Comparison of ENCODE assay signal across 10 cellular contexts in genomic region chr6:21005816-21006553, GRCh38.
A peak's percentile ranks its signal among the peaks of the same experiment; 100 is the strongest.
DNase-seq lines count a peak whose midpoint lies in the region; ATAC-seq, FAIRE-seq and TF ChIP-seq lines count a peak whose summit lies in the region.
"Had no signal": no experiment of that assay in that cellular context is flagged by ENCODE, and none has a peak within 500 bp of the region (broad histone marks: within the 10 kb centered on the region; RNA-seq: fewer than 3 reads in every experiment).

No MANE protein-coding gene starts in this region.

- no peaks in the 10 kb centered on the region for H3K9me2 ChIP-seq in PC-9 (ENCODE audit: insufficient read depth)

- H3K4me1 Mint-ChIP-seq in T-helper 2 cell treated with Interferon-gamma antibody and Interleukin-4, amounts not matched to agents 5 μg/mL and 100 μg/mL, for 36 hours (ENCODE audit: low read depth), result no peaks in the 10 kb centered on the region

- peak; percentile 39 to 48; a peak in 2 of 5 replicates for TF ChIP-seq EP300 in A549 (IDR thresholded peaks at IDR 0.05)

- TF ChIP-seq CTCF in A549 (IDR thresholded peaks at IDR 0.05), result no peak
- TF ChIP-seq CTCF in PC-9 (conservative IDR thresholded peaks at IDR 0.05), result no peak
- no peak for TF ChIP-seq CTCF in fibroblast of lung (conservative IDR thresholded peaks at IDR 0.05 in 1 of 2, IDR thresholded peaks at IDR 0.05 in 1 of 2; ENCODE audit: low read depth in 1 of 2, low read length in 2 of 2)

- CTCF ChIA-PET in A549 (lab: Yijun Ruan, JAX), result no interaction called here
- CTCF ChIA-PET in PC-9 (lab: Charles Lee), result no interaction called here

- no peaks in the 10 kb centered on the region for H4K20me1 ChIP-seq in PC-9 (ENCODE audit: insufficient read depth)
- no peaks in the 10 kb centered on the region for H4K20me1 ChIP-seq in fibroblast of lung (ENCODE audit: control insufficient read depth, extremely low read depth, insufficient read depth, low read length)

- H3K9ac ChIP-seq in fibroblast of lung (ENCODE audit: insufficient read depth, low read length), result no peak overlapping the region

- peak overlapping the region; percentile 68 to 81; a peak in 5 of 6 replicates for H3K27ac ChIP-seq in A549
- peak overlapping the region; percentile 36 for H3K27ac ChIP-seq in PC-9
- no peak overlapping the region for H3K27ac ChIP-seq in fibroblast of lung (ENCODE audit: insufficient read depth, low read length)

- H3K27me3 Mint-ChIP-seq in T-helper 2 cell treated with Interferon-gamma antibody and Interleukin-4, amounts not matched to agents 5 μg/mL and 100 μg/mL, for 36 hours (ENCODE audit: low read depth), result no peaks in the 10 kb centered on the region
- H3K27me3 Mint-ChIP-seq: dendritic cell treated with granulocyte-macrophage colony-stimulating factor and Interleukin-4, amounts not matched to agents 40 ng/mL and 50 ng/mL, for 4 days had no signal

- no peak overlapping the region for H3K4me3 Mint-ChIP-seq in T-helper 2 cell treated with Interferon-gamma antibody and Interleukin-4, amounts not matched to agents 5 μg/mL and 100 μg/mL, for 36 hours
- H3K4me3 Mint-ChIP-seq: dendritic cell treated with granulocyte-macrophage colony-stimulating factor and Interleukin-4, amounts not matched to agents 40 ng/mL and 50 ng/mL, for 4 days had no signal

- FAIRE-seq in A549 (lab: Jason Lieb, UNC), result no peak

- H2AFZ ChIP-seq in PC-9 (no peak overlapping the region), fibroblast of lung (ENCODE audit: low read length) (no peak overlapping the region)

- no peak overlapping the region for H3K4me3 ChIP-seq in A549
- H3K4me3 ChIP-seq in PC-9, result no peak overlapping the region
- no peak overlapping the region for H3K4me3 ChIP-seq in fibroblast of lung (replicated peaks in 1 of 4; ENCODE audit: control extremely low read depth in 1 of 4, insufficient read depth in 1 of 4, low read depth in 3 of 4, low read length in 4 of 4)

- H3K9me3 Mint-ChIP-seq in T-helper 2 cell treated with Interferon-gamma antibody and Interleukin-4, amounts not matched to agents 5 μg/mL and 100 μg/mL, for 36 hours, result peaks cover 3% of the 10 kb centered on the region
- H3K9me3 Mint-ChIP-seq: dendritic cell treated with granulocyte-macrophage colony-stimulating factor and Interleukin-4, amounts not matched to agents 40 ng/mL and 50 ng/mL, for 4 days had no signal

- DNase-seq in A549 (ENCODE audit: low read depth in 1 of 2, low spot score in 1 of 2), result peak; percentile 30 to 77
- peak; percentile 11 to 75 for DNase-seq in PC-9
- peak; percentile 90 to 93 for DNase-seq in fibroblast of lung (ENCODE audit: low read depth in 2 of 2)
- DNase-seq in T-helper 2 cell treated with Interferon-gamma antibody and Interleukin-4, amounts not matched to agents 5 μg/mL and 100 μg/mL, for 36 hours (ENCODE audit: low spot score), result no peak
- no peak for DNase-seq in NCI-H526 treated with DMSO at 0.1 percent for 48 hours (lab: John Stamatoyannopoulos, UW)
- DNase-seq: C1 segment of cervical spinal cord had no signal

- H3F3A ChIP-seq in PC-9 (ENCODE audit: insufficient read depth, low read depth), result peaks cover 9% of the 10 kb centered on the region; the same call in 1 of the 2 replicates

- no peak overlapping the region for H3K27ac Mint-ChIP-seq in T-helper 2 cell treated with Interferon-gamma antibody and Interleukin-4, amounts not matched to agents 5 μg/mL and 100 μg/mL, for 36 hours
- H3K27ac Mint-ChIP-seq: dendritic cell treated with granulocyte-macrophage colony-stimulating factor and Interleukin-4, amounts not matched to agents 40 ng/mL and 50 ng/mL, for 4 days had no signal

- POLR2A ChIA-PET in A549 (lab: Yijun Ruan, JAX), result no interaction called here
- POLR2A ChIA-PET in PC-9 (lab: Charles Lee; ENCODE audit: unreplicated experiment), result interaction anchor here (0.7 kb wide), 1 partner anchor 128 kb away, joined by 5 read pairs; no protein-coding TSS in a partner anchor

- H3K9me3 ChIP-seq in A549, result no peaks in the 10 kb centered on the region
- no peaks in the 10 kb centered on the region for H3K9me3 ChIP-seq in PC-9 (ENCODE audit: insufficient read depth, low read depth)
- H3K9me3 ChIP-seq in fibroblast of lung (ENCODE audit: control insufficient read depth, insufficient read depth, low read depth, low read length), result no peaks in the 10 kb centered on the region

- no peak for TF ChIP-seq POLR2A in A549 (IDR thresholded peaks at IDR 0.05; ENCODE audit: low read length)

- H3K4me1 ChIP-seq in A549 (peaks cover 33% of the 10 kb centered on the region), PC-9 (replicated peaks; ENCODE audit: insufficient read depth) (peaks cover 23% of the 10 kb centered on the region), fibroblast of lung (ENCODE audit: control insufficient read depth, extremely low read depth, insufficient read depth, low read length) (peaks cover 8% of the 10 kb centered on the region)

- intact Hi-C loops in PC-9 (cut with micrococcal nuclease; ENCODE audit: unreplicated experiment), result no loop called here

- TF ChIP-seq RAD21 in A549 (conservative IDR thresholded peaks at IDR 0.05 in 1 of 2, IDR thresholded peaks at IDR 0.05 in 1 of 2), result no peak; a peak in 1 of 5 replicates

- H3K27me3 ChIP-seq in PC-9 (ENCODE audit: insufficient read depth, low read depth) (no peaks in the 10 kb centered on the region), fibroblast of lung (ENCODE audit: control insufficient read depth, insufficient read depth, low read length) (no peaks in the 10 kb centered on the region)

- H3K79me2 ChIP-seq in PC-9 (ENCODE audit: low read depth) (no peaks in the 10 kb centered on the region), fibroblast of lung (ENCODE audit: control insufficient read depth, insufficient read depth, low read length) (no peaks in the 10 kb centered on the region)

- WGBS in A549 (ENCODE audit: missing lambda C conversion rate), result 9% methylated on average over 3 of the region's 3 CpGs

- H3K36me3 Mint-ChIP-seq in T-helper 2 cell treated with Interferon-gamma antibody and Interleukin-4, amounts not matched to agents 5 μg/mL and 100 μg/mL, for 36 hours (ENCODE audit: low read depth), result peaks cover 14% of the 10 kb centered on the region

- peak; percentile 96 to 97 for ATAC-seq in A549
- peak; percentile 47 for ATAC-seq in GM21360 (IDR thresholded peaks at IDR 0.05; ENCODE audit: unreplicated experiment)
- no peak for ATAC-seq in HG02588 (IDR thresholded peaks at IDR 0.05; ENCODE audit: unreplicated experiment)
- no peak for ATAC-seq in HG02852 (IDR thresholded peaks at IDR 0.05; ENCODE audit: unreplicated experiment)

- no TSS peak for BruUV-seq in PC-9 (replicated peaks; lab: Mats Ljungman, UMichigan)

- H3K4me2 ChIP-seq in A549 (peak overlapping the region; percentile 75), PC-9 (peak overlapping the region; percentile 32), fibroblast of lung (ENCODE audit: extremely low read depth, insufficient read depth, low read length) (peak overlapping the region; percentile 54)

- H3K36me3 ChIP-seq in PC-9 (ENCODE audit: low read depth) (no peaks in the 10 kb centered on the region), fibroblast of lung (ENCODE audit: control insufficient read depth, insufficient read depth, low read length) (no peaks in the 10 kb centered on the region)

TF ChIP-seq in A549, 52 proteins besides CTCF, POLR2A, EP300 and RAD21:
- TF ChIP-seq MAFK (IDR thresholded peaks at IDR 0.05; ENCODE audit: partially characterized antibody) (no peak), FOSL2 (IDR thresholded peaks at IDR 0.05) (peak; percentile 85), FOSL2 (CRISPR knock-in tag; IDR thresholded peaks at IDR 0.05) (peak; percentile 87), ZC3H11A (IDR thresholded peaks at IDR 0.05) (no peak), JUNB (IDR thresholded peaks at IDR 0.05) (peak; percentile 86), JUN (IDR thresholded peaks at IDR 0.05) (peak; percentile 24 to 47; a peak in 1 of 5 replicates), ZSCAN20 (CRISPR knock-in tag; IDR thresholded peaks at IDR 0.05) (no peak), RCOR1 (IDR thresholded peaks at IDR 0.05; ENCODE audit: low read depth, low read length) (no peak), EHMT2 (IDR thresholded peaks at IDR 0.05; ENCODE audit: low read depth) (no peak), EHF (CRISPR knock-in tag; IDR thresholded peaks at IDR 0.05) (no peak), SMC3 (IDR thresholded peaks at IDR 0.05) (0 out of 3 replicates have a peak, but pooled peaks have one; percentile 15), KDM5A (IDR thresholded peaks at IDR 0.05) (no peak), GATA3 (IDR thresholded peaks at IDR 0.05; ENCODE audit: borderline replicate concordance) (peak; percentile 74)

Comparison
In these comparisons a context has a peak if more than half of its experiments do, and no peak if none do; other contexts are left out.
1. ATAC-seq: peak in A549 (2 of 2) and GM21360 (single experiment); none in HG02588 (single experiment) and HG02852 (single experiment).
2. DNase-seq: peak in A549 (2 of 2), PC-9 (2 of 2) and fibroblast of lung (2 of 2); none in T-helper 2 cell treated with Interferon-gamma antibody and Interleukin-4, amounts not matched to agents 5 μg/mL and 100 μg/mL, for 36 hours (single experiment) and NCI-H526 treated with DMSO at 0.1 percent for 48 hours (single experiment).
3. Peak in every context shown above with its lines, with median percentiles within 50 percentile points of each other: H3K4me2 ChIP-seq.